In the genomic region with DNA sequence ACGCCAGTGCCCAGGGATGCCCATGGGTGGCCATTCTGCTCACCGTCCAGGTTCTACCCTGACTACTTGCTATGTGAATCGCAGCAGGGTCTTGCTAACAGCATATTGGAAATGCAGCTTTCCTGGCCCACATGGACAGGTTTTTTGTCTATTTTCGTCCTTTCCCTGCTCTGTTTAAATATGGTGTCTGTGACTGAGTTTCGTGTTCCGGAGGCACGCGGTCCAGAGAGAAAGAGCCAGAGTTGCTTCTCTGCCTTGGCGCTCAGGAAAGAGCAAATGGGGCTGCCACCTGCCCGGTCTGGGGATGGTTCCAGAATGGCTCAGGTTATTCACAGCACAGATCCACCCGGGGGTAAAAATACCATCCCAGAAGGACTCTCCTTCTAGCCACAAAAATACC, we compare ENCODE assay signal across 22 cellular contexts.
"Had no signal": no experiment of that assay in that cellular context is flagged by ENCODE, and none has a peak within 500 bp of the region (broad histone marks: within the 10 kb centered on the region; RNA-seq: fewer than 3 reads in every experiment).

No MANE protein-coding gene starts in this region.

- H3K4me3 ChIP-seq: coronary artery, left ventricle myocardium inferior, lung, right atrium auricular region, sigmoid colon, skin epidermis, thoracic aorta had no signal

- H3K9me3 ChIP-seq: left ventricle myocardium inferior, neutrophil, right atrium auricular region, sigmoid colon, thoracic aorta had no signal

- H3K4me1 ChIP-seq: right atrium auricular region had no signal

- H3K27me3 Mint-ChIP-seq: stimulated activated naive CD8-positive, alpha-beta T cell treated with anti-CD3 and anti-CD28 coated beads, Interleukin-15, amount 100 ng/mL, for 72 hours had no signal

- H3K27ac Mint-ChIP-seq: naive thymus-derived CD4-positive, alpha-beta T cell; nephron progenitor cell; stimulated activated naive B cell treated with anti-CD40 and anti-IgM and Interleukin-4, amounts not matched to agents 10 μg/mL and 1 μg/mL and 100 μg/mL, for 72 hours; stimulated activated naive CD8-positive, alpha-beta T cell treated with anti-CD3 and anti-CD28 coated beads, Interleukin-15, amount 100 ng/mL, for 72 hours; type B pancreatic cell had no signal

- H3K27ac ChIP-seq: coronary artery, left ventricle myocardium inferior, neutrophil, right atrium auricular region, sigmoid colon, skin epidermis, thoracic aorta had no signal

- H3K27me3 ChIP-seq: neutrophil, right atrium auricular region, sigmoid colon had no signal

- H3K9me3 Mint-ChIP-seq: nephron progenitor cell; stimulated activated naive B cell treated with anti-CD40 and anti-IgM and Interleukin-4, amounts not matched to agents 10 μg/mL and 1 μg/mL and 100 μg/mL, for 72 hours; stimulated activated naive CD8-positive, alpha-beta T cell treated with anti-CD3 and anti-CD28 coated beads, Interleukin-15, amount 100 ng/mL, for 72 hours had no signal

- H3K4me1 Mint-ChIP-seq: naive thymus-derived CD4-positive, alpha-beta T cell; stimulated activated naive CD8-positive, alpha-beta T cell treated with anti-CD3 and anti-CD28 coated beads, Interleukin-15, amount 100 ng/mL, for 72 hours had no signal

- FAIRE-seq: frontal cortex, keratinocyte, urothelium cell line had no signal

- H3K4me3 Mint-ChIP-seq: naive thymus-derived CD4-positive, alpha-beta T cell; nephron progenitor cell; stimulated activated naive B cell treated with anti-CD40 and anti-IgM and Interleukin-4, amounts not matched to agents 10 μg/mL and 1 μg/mL and 100 μg/mL, for 72 hours; stimulated activated naive CD8-positive, alpha-beta T cell treated with anti-CD3 and anti-CD28 coated beads, Interleukin-15, amount 100 ng/mL, for 72 hours; type B pancreatic cell had no signal

- H3K36me3 ChIP-seq: left ventricle myocardium inferior, neutrophil, right atrium auricular region, sigmoid colon, thoracic aorta had no signal

- H3K36me3 Mint-ChIP-seq: naive thymus-derived CD4-positive, alpha-beta T cell; stimulated activated naive B cell treated with anti-CD40 and anti-IgM and Interleukin-4, amounts not matched to agents 10 μg/mL and 1 μg/mL and 100 μg/mL, for 72 hours; type B pancreatic cell had no signal

- DNase-seq: effector CD4-positive, alpha-beta T cell; glutamatergic neuron; left cardiac atrium; left ventricle myocardium inferior; mesenchymal stem cell; naive thymus-derived CD4-positive, alpha-beta T cell; nephron progenitor cell; sigmoid colon; stimulated activated CD4-positive, alpha-beta T cell treated with anti-CD3 and anti-CD28 coated beads, Interleukin-2, amount 100 ng/mL, for 24 hours; stimulated activated CD4-positive, alpha-beta T cell treated with anti-CD3 and anti-CD28 coated beads, Interleukin-4, amount 100 ng/mL, for 4 hours; stimulated activated naive B cell treated with anti-CD40 and anti-IgM and Interleukin-4, amounts not matched to agents 10 μg/mL and 1 μg/mL and 100 μg/mL, for 72 hours; stimulated activated naive CD8-positive, alpha-beta T cell treated with anti-CD3 and anti-CD28 coated beads, Interleukin-15, amount 100 ng/mL, for 72 hours had no signal

- ATAC-seq: left cardiac atrium; stimulated activated naive B cell treated with anti-CD40 and anti-IgM and Interleukin-4, amounts not matched to agents 10 μg/mL and 1 μg/mL and 100 μg/mL, for 72 hours; stimulated activated naive CD8-positive, alpha-beta T cell treated with anti-CD3 and anti-CD28 coated beads, Interleukin-15, amount 100 ng/mL, for 72 hours had no signal
